ENCODE assay signal across 8 cellular contexts in the genomic region with DNA sequence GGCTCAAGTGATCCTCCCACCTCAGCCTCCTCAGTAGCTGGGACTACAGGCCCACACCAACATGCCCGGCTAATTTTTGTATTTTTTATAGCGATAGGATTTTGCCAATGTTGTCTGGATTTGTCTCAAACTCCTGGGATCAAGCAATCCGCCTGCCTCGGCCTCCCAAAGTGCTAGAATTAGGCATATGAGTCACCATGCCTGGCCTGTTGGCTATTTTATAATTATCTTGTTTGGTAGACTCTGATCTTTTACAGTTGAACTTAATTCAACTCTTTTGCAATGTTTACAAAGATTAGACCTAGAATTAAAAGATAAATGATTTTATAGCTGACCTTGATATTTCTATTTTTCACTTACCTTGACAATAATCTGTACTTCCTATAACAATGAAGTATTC.
"Had no signal": no experiment of that assay in that cellular context is flagged by ENCODE, and none has a peak within 500 bp of the region (broad histone marks: within the 10 kb centered on the region; RNA-seq: fewer than 3 reads in every experiment).

No MANE protein-coding gene starts in this region.

- H3K4me3 ChIP-seq: GM23248, HAP-1, K562 had no signal

- H3K36me3 ChIP-seq: HAP-1 had no signal

- H3K27ac Mint-ChIP-seq: HFFc6 had no signal

- H3K9ac ChIP-seq: GM23248 had no signal

- H3K4me3 Mint-ChIP-seq: HFFc6 had no signal

- H3K9me3 ChIP-seq: HAP-1 had no signal

- DNase-seq: GM23248, GOT3, H7, HFFc6, IMR-90 had no signal

- H3K27ac ChIP-seq: GM23248 had no signal

- ATAC-seq: HCT116, K562 had no signal

- H2AFZ ChIP-seq: GM23248 had no signal

- H3K9me3 Mint-ChIP-seq: HFFc6 had no signal
